ENCODE assay signal across 7 cellular contexts in the genomic region with DNA sequence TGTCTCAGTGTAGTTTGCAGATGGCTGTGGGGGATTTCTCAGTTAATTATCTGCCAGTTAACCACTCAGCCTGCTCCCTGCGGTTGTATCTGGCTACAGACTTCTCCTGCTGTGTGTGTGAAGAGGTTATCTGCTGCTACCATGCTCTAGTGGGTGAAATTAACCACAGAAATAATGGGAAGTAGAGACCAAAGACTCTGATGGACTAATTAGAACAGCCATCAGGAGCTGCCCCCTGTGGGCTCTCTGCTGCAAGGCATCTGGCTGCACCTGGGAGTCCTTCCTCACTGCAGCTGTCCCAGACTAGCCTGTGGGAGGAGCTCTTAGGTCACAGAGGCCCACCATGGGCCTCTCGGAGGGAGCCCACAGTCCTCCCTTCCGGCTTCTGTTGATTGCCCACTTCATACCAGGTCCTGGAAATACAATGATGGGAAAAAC.
DNase-seq lines count a peak whose midpoint lies in the region; ATAC-seq and FAIRE-seq lines count a peak whose summit lies in the region.

No MANE protein-coding gene starts in this region.

- intact Hi-C loops in left colon (cut with DNase I, micrococcal nuclease): no loop called here

- peak; percentile 67 for FAIRE-seq in GM18507 (lab: Jason Lieb, UNC)

- ATAC-seq in HG03457 (IDR thresholded peaks at IDR 0.05; ENCODE audit: unreplicated experiment) (peak; percentile 72), GM18519 (IDR thresholded peaks at IDR 0.05; ENCODE audit: low FRiP score, unreplicated experiment) (no peak), left colon (no peak)

- DNase-seq in GM18507 (ENCODE audit: extremely low spot score, insufficient read length, low read depth) (no peak), SHP77 treated with DMSO at 0.1 percent for 48 hours (lab: John Stamatoyannopoulos, UW) (peak; percentile 15), kidney glomerular epithelial cell (lab: John Stamatoyannopoulos, UW) (peak; percentile 81), OCI-M2 (lab: John Stamatoyannopoulos, UW; ENCODE audit: unreplicated experiment) (no peak), left colon (no peak)

Comparison
In these comparisons a context has a peak if more than half of its experiments do, and no peak if none do; other contexts are left out.
1. DNase-seq: peak in SHP77 treated with DMSO at 0.1 percent for 48 hours (single experiment) and kidney glomerular epithelial cell (single experiment); none in GM18507 (single experiment), OCI-M2 (single experiment) and left colon (0 of 2).